Comparison of ENCODE assay signal across 18 cellular contexts in genomic region chr9:74281674-74282073, GRCh38.
DNase-seq lines count a peak whose midpoint lies in the region; TF ChIP-seq lines count a peak whose summit lies in the region.
"Had no signal": no experiment of that assay in that cellular context is flagged by ENCODE, and none has a peak within 500 bp of the region (broad histone marks: within the 10 kb centered on the region; RNA-seq: fewer than 3 reads in every experiment).

No MANE protein-coding gene starts in this region.

- H2BK120ac ChIP-seq in H9 (ENCODE audit: low read depth, low read length, poor library complexity, severe bottlenecking), result no peak overlapping the region

- H3K9me3 ChIP-seq in H9 (ENCODE audit: control insufficient read depth, low read depth, low read length), result no peaks in the 10 kb centered on the region
- H3K9me3 ChIP-seq: mucosa of descending colon, transverse colon had no signal

- H3K79me2 ChIP-seq in H9 (ENCODE audit: insufficient read depth, low read length), result no peaks in the 10 kb centered on the region

- H3K14ac ChIP-seq in H9 (ENCODE audit: insufficient read depth, low read length), result no peak overlapping the region

- H2BK20ac ChIP-seq in H9 (ENCODE audit: low read depth, low read length, poor library complexity, severe bottlenecking), result no peak overlapping the region

- 0 out of 4 replicates have a peak, but pooled peaks cover 0 to 2% of the 10 kb centered on the region in 2 experiments for H3K4me1 Mint-ChIP-seq in H9
- no peaks in the 10 kb centered on the region for H3K4me1 Mint-ChIP-seq in chondrocyte (ENCODE audit: low read depth)
- H3K4me1 Mint-ChIP-seq in CD14-positive monocyte, result no peaks in the 10 kb centered on the region

- no peak overlapping the region for H3K4ac ChIP-seq in H9 (ENCODE audit: low read depth, low read length)

- no peak overlapping the region for H3K23ac ChIP-seq in H9 (ENCODE audit: insufficient read length, low read depth, low read length)

- H3K27ac Mint-ChIP-seq in H9, result no peak overlapping the region
- no peak overlapping the region for H3K27ac Mint-ChIP-seq in chondrocyte (ENCODE audit: unreplicated experiment)
- H3K27ac Mint-ChIP-seq in CD14-positive monocyte, result no peak overlapping the region

- H3K27ac ChIP-seq in H9 (ENCODE audit: insufficient read length, low read depth, low read length) (no peak overlapping the region), dorsolateral prefrontal cortex (no peak overlapping the region)
- H3K27ac ChIP-seq: HL-60, transverse colon had no signal

- peaks cover 0 to 3% of the 10 kb centered on the region in 2 experiments; a peak in 1 of 5 replicates for H3K9me3 Mint-ChIP-seq in H9
- no peaks in the 10 kb centered on the region for H3K9me3 Mint-ChIP-seq in chondrocyte (ENCODE audit: low read depth)
- H3K9me3 Mint-ChIP-seq in CD14-positive monocyte, result peaks cover 0 to 2% (median 0%) of the 10 kb centered on the region in 7 donors

- H2BK12ac ChIP-seq in H9 (ENCODE audit: insufficient read length, low read depth, low read length), result no peak overlapping the region

- H4K91ac ChIP-seq in H9 (ENCODE audit: insufficient read length, low read depth, low read length), result no peak overlapping the region

- H3K56ac ChIP-seq in H9 (ENCODE audit: insufficient read length, low read depth, low read length), result no peak overlapping the region

- WGBS in H9 (ENCODE audit: extremely low coverage, insufficient read length, low lambda C conversion rate), result no CpG with 5 or more reads among the region's 1 CpG

- H4K20me1 ChIP-seq in H9 (ENCODE audit: control insufficient read depth, insufficient read depth, insufficient read length), result no peaks in the 10 kb centered on the region

- H3K18ac ChIP-seq in H9 (ENCODE audit: insufficient read length, low read depth, low read length), result no peak overlapping the region

- H3K4me2 ChIP-seq in H9 (ENCODE audit: insufficient read depth, insufficient read length, low read length), result no peak overlapping the region

- no peak overlapping the region for H4K8ac ChIP-seq in H9 (replicated peaks; ENCODE audit: insufficient read length, low read depth, low read length)

- no peak overlapping the region for H3T11ph ChIP-seq in H9 (ENCODE audit: low read length)

- no peak overlapping the region for H3K9ac ChIP-seq in H9 (ENCODE audit: extremely low read depth, insufficient read length, low read length)

- H3K27me3 Mint-ChIP-seq in H9 (ENCODE audit: low read depth) (no peaks in the 10 kb centered on the region), chondrocyte (ENCODE audit: low read depth) (peaks cover 4% of the 10 kb centered on the region), CD14-positive monocyte (ENCODE audit: low read depth in 3 of 3) (no peaks in the 10 kb centered on the region)

- peak; percentile 22 for TF ChIP-seq CTCF in GM10266 (IDR thresholded peaks at IDR 0.05; ENCODE audit: control insufficient read depth, insufficient read depth, low read depth, missing control alignments)
- TF ChIP-seq CTCF in H9 (conservative IDR thresholded peaks at IDR 0.05), result peak; percentile 70
- TF ChIP-seq CTCF in chondrocyte (IDR thresholded peaks at IDR 0.05), result no peak
- no peak for TF ChIP-seq CTCF in CD14-positive monocyte (IDR thresholded peaks at IDR 0.05)
- no peak for TF ChIP-seq CTCF in dorsolateral prefrontal cortex (IDR thresholded peaks at IDR 0.05 in 54 of 56, conservative IDR thresholded peaks at IDR 0.05 in 2 of 56; ENCODE audit: low read depth in 1 of 56, partially characterized antibody in 56 of 56)

- no peaks in the 10 kb centered on the region for H3K23me2 ChIP-seq in H9 (ENCODE audit: insufficient read length, low read depth, low read length, poor library complexity, severe bottlenecking)

- H3K4me1 ChIP-seq in H9 (ENCODE audit: insufficient read depth, low read length), result no peaks in the 10 kb centered on the region
- H3K4me1 ChIP-seq: transverse colon had no signal

- no peak overlapping the region for H2BK5ac ChIP-seq in H9 (ENCODE audit: insufficient read length, low read length)

- H2AK5ac ChIP-seq in H9 (ENCODE audit: insufficient read length, low read length), result no peak overlapping the region

- H2AFZ ChIP-seq in H9 (ENCODE audit: low read length), result no peak overlapping the region

- no peak for DNase-seq in GM10266 (ENCODE audit: extremely low spot score)
- DNase-seq in H9, result peak; percentile 53
- peak; percentile 15 for DNase-seq in RKO (ENCODE audit: low spot score)
- DNase-seq in iPS-NIHi11 (ENCODE audit: low spot score), result peak; percentile 44
- DNase-seq in chondrocyte (ENCODE audit: low spot score), result no peak
- no peak for DNase-seq in CD14-positive monocyte (ENCODE audit: low spot score)
- no peak for DNase-seq in stimulated activated CD4-positive, alpha-beta T cell treated with anti-CD3 and anti-CD28 coated beads, Interleukin-1b, Interleukin-23, amount 100 ng/mL, for 48 hours
- DNase-seq in dorsolateral prefrontal cortex, result no peak
- DNase-seq: activated CD4-positive, alpha-beta T cell treated with anti-CD3 and anti-CD28 coated beads for 1 hour; activated naive CD4-positive, alpha-beta T cell; Calu3; dermis blood vessel endothelial cell; glutamatergic neuron; mucosa of descending colon; NCI-H1694 treated with DMSO at 0.1 percent for 48 hours; SHP77; transverse colon had no signal

- H3K36me3 Mint-ChIP-seq in H9 (ENCODE audit: insufficient read depth in 1 of 3, low read depth in 3 of 3) (peaks cover 0 to 2% (median 0%) of the 10 kb centered on the region in 3 experiments; a peak in 1 of 7 replicates), chondrocyte (ENCODE audit: low read depth) (no peaks in the 10 kb centered on the region), CD14-positive monocyte (no peaks in the 10 kb centered on the region)

- H3K27me3 ChIP-seq in H9 (ENCODE audit: insufficient read depth, low read length), result no peaks in the 10 kb centered on the region
- H3K27me3 ChIP-seq in dorsolateral prefrontal cortex, result peaks cover 0 to 5% (median 0%) of the 10 kb centered on the region in 45 donors
- H3K27me3 ChIP-seq: transverse colon had no signal

- no peak overlapping the region for H2BK15ac ChIP-seq in H9 (ENCODE audit: low read depth, low read length)

- no peak overlapping the region for H3K4me3 Mint-ChIP-seq in H9
- H3K4me3 Mint-ChIP-seq in chondrocyte (ENCODE audit: unreplicated experiment), result no peak overlapping the region
- H3K4me3 Mint-ChIP-seq in CD14-positive monocyte, result no peak overlapping the region

- no peaks in the 10 kb centered on the region for H3K79me1 ChIP-seq in H9 (ENCODE audit: insufficient read depth, low read depth, low read length, poor library complexity, severe bottlenecking)

- intact Hi-C loops in CD14-positive monocyte (cut with micrococcal nuclease) (no loop called here), dorsolateral prefrontal cortex (cut with DNase I) (no loop called here)

- no peak overlapping the region for H4K5ac ChIP-seq in H9 (ENCODE audit: insufficient read length, low read depth, low read length)

- no peak overlapping the region for H3K4me3 ChIP-seq in dorsolateral prefrontal cortex
- H3K4me3 ChIP-seq: mucosa of descending colon, transverse colon had no signal

Comparison
In these comparisons a context has a peak if more than half of its experiments do, and no peak if none do; other contexts are left out.
1. DNase-seq: peak in H9 (single experiment), RKO (single experiment) and iPS-NIHi11 (single experiment); none in GM10266 (single experiment), chondrocyte (single experiment), CD14-positive monocyte (single experiment), stimulated activated CD4-positive, alpha-beta T cell treated with anti-CD3 and anti-CD28 coated beads, Interleukin-1b, Interleukin-23, amount 100 ng/mL, for 48 hours (single experiment) and dorsolateral prefrontal cortex (0 of 10).
2. CTCF ChIP-seq: peak in GM10266 (single experiment) and H9 (single experiment); none in chondrocyte (single experiment), CD14-positive monocyte (single experiment) and dorsolateral prefrontal cortex (0 of 56).